25 cellular contexts compared by ENCODE assay signal in the genomic region with DNA sequence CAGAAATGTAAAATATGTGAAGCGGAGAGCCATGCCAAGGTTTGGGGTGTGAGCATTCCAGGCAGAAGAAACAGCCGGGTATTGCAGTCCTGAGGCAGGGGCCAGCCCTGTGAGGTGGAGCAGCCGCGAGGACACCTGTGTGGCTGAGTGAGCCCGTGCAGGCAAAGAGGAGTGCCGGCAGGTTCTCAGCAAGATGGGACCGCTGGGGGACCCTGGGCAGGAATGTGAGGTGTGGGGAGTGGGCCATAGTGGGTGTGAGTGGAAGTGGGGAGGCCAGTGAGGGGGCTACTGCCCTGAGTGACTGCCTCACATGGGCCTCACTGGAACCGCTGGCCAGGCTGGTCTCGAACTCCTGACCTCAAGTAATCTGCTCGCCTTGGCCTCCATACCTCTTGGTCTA. TPM values are rescaled to one million over a fixed set of nuclear protein-coding genes. Genes with fewer than 3 reads are reported as not detected.
DNase-seq lines count a peak whose midpoint lies in the region; ATAC-seq and TF ChIP-seq lines count a peak whose summit lies in the region.
"Had no signal": no experiment of that assay in that cellular context is flagged by ENCODE, and none has a peak within 500 bp of the region (broad histone marks: within the 10 kb centered on the region; RNA-seq: fewer than 3 reads in every experiment).

No MANE protein-coding gene starts in this region.

- peaks cover 70% of the 10 kb centered on the region for H3K4me1 Mint-ChIP-seq in activated T-cell treated with anti-CD3 and anti-CD28 coated beads, Interleukin-2, amount 50 U/mL, for 72 hours (ENCODE audit: low read depth)
- peaks cover 4 to 15% (median 6%) of the 10 kb centered on the region in 3 donors for H3K4me1 Mint-ChIP-seq in IgD-negative memory B cell

- H3K4me1 ChIP-seq in osteoblast (ENCODE audit: insufficient read depth, low read length) = no peaks in the 10 kb centered on the region
- H3K4me1 ChIP-seq: tibial artery had no signal

- H3K36me3 ChIP-seq in osteoblast (ENCODE audit: insufficient read depth, low read length) = peaks cover 16% of the 10 kb centered on the region

- H3K4me3 ChIP-seq in osteoblast (ENCODE audit: insufficient read depth, low read length) = no peak overlapping the region
- H3K4me3 ChIP-seq: tibial artery had no signal

- no peaks in the 10 kb centered on the region for H3K9me3 ChIP-seq in osteoblast (ENCODE audit: low read depth, low read length)
- H3K9me3 ChIP-seq: tibial artery had no signal

- no peaks in the 10 kb centered on the region for H4K20me1 ChIP-seq in osteoblast (ENCODE audit: insufficient read depth, low read length)

- no peak for ATAC-seq in activated T-cell treated with anti-CD3 and anti-CD28 coated beads, Interleukin-2, amount 50 U/mL, for 72 hours (replicated peaks in 1 of 2)
- no peak for ATAC-seq in HG03439 (IDR thresholded peaks at IDR 0.05; ENCODE audit: unreplicated experiment)
- ATAC-seq: stimulated activated naive B cell treated with anti-CD40 and anti-IgM and Interleukin-4, amounts not matched to agents 10 μg/mL and 1 μg/mL and 100 μg/mL, for 72 hours had no signal

- H3K9me3 Mint-ChIP-seq in activated T-cell treated with anti-CD3 and anti-CD28 coated beads, Interleukin-2, amount 50 U/mL, for 72 hours = no peaks in the 10 kb centered on the region
- no peaks in the 10 kb centered on the region for H3K9me3 Mint-ChIP-seq in IgD-negative memory B cell
- H3K9me3 Mint-ChIP-seq: stimulated activated naive B cell treated with anti-CD40 and anti-IgM and Interleukin-4, amounts not matched to agents 10 μg/mL and 1 μg/mL and 100 μg/mL, for 72 hours had no signal

- H3K27me3 Mint-ChIP-seq in activated T-cell treated with anti-CD3 and anti-CD28 coated beads, Interleukin-2, amount 50 U/mL, for 72 hours (ENCODE audit: low read depth) = no peaks in the 10 kb centered on the region
- no peaks in the 10 kb centered on the region for H3K27me3 Mint-ChIP-seq in IgD-negative memory B cell
- H3K27me3 Mint-ChIP-seq: stimulated activated naive B cell treated with anti-CD40 and anti-IgM and Interleukin-4, amounts not matched to agents 10 μg/mL and 1 μg/mL and 100 μg/mL, for 72 hours had no signal

- H3K4me3 Mint-ChIP-seq in activated T-cell treated with anti-CD3 and anti-CD28 coated beads, Interleukin-2, amount 50 U/mL, for 72 hours = no peak overlapping the region
- H3K4me3 Mint-ChIP-seq in IgD-negative memory B cell = peak overlapping the region in 1 of 4 donors; percentile 65
- H3K4me3 Mint-ChIP-seq: stimulated activated naive B cell treated with anti-CD40 and anti-IgM and Interleukin-4, amounts not matched to agents 10 μg/mL and 1 μg/mL and 100 μg/mL, for 72 hours had no signal

- H3K27me3 ChIP-seq in osteoblast (ENCODE audit: insufficient read depth, low read length) = no peaks in the 10 kb centered on the region
- H3K27me3 ChIP-seq: brain microvascular endothelial cell, tibial artery had no signal

- no peak for DNase-seq in activated T-cell treated with anti-CD3 and anti-CD28 coated beads, Interleukin-2, amount 50 U/mL, for 72 hours
- DNase-seq in activated T-cell treated with anti-CD3 and anti-CD28 coated beads for 4 hours (no peak), astrocyte of the hippocampus (ENCODE audit: low read depth, low spot score) (peak; percentile 34), osteoblast (ENCODE audit: insufficient read length, low spot score, missing footprints) (peak; percentile 30), NCI-H82 (lab: John Stamatoyannopoulos, UW) (no peak), LoVo (ENCODE audit: low spot score) (no peak)
- DNase-seq: activated gamma-delta T cell treated with Interleukin-2 at 50 U/mL for 16 hours; brain microvascular endothelial cell; foreskin melanocyte; HCEC 1CT; hypothalamus; KBM-7; mesenchymal stem cell; NCI-H1048; NCI-H2029; NCI-H446 treated with DMSO at 0.1 percent for 48 hours; Right ventricle myocardium superior; stimulated activated CD4-positive, alpha-beta T cell treated with anti-CD3 and anti-CD28 coated beads, Interleukin-12 subunit alpha, Interleukin-12 subunit beta, amount 100 ng/mL, for 4 hours; stimulated activated naive B cell treated with anti-CD40 and anti-IgM and Interleukin-4, amounts not matched to agents 10 μg/mL and 1 μg/mL and 100 μg/mL, for 72 hours; tibial artery had no signal

- no peak for TF ChIP-seq CTCF in osteoblast (IDR thresholded peaks at IDR 0.05; ENCODE audit: extremely low read depth, low read depth, low read length)

- H2AFZ ChIP-seq in osteoblast (ENCODE audit: low read length) = no peak overlapping the region

- peaks cover 17 to 23% of the 10 kb centered on the region in 2 donors for H3K36me3 Mint-ChIP-seq in activated T-cell treated with anti-CD3 and anti-CD28 coated beads, Interleukin-2, amount 50 U/mL, for 72 hours (ENCODE audit: insufficient read depth in 2 of 2)
- H3K36me3 Mint-ChIP-seq in IgD-negative memory B cell = peaks cover 7% of the 10 kb centered on the region

- H3K79me2 ChIP-seq in osteoblast (ENCODE audit: insufficient read depth, low read length) = no peaks in the 10 kb centered on the region

- no peak overlapping the region for H3K27ac ChIP-seq in osteoblast (ENCODE audit: low read depth, low read length)
- H3K27ac ChIP-seq: brain microvascular endothelial cell, tibial artery had no signal

- no peak overlapping the region for H3K4me2 ChIP-seq in osteoblast (ENCODE audit: insufficient read depth, low read length)

- H3K27ac Mint-ChIP-seq in activated T-cell treated with anti-CD3 and anti-CD28 coated beads, Interleukin-2, amount 50 U/mL, for 72 hours = peak overlapping the region; percentile 86
- H3K27ac Mint-ChIP-seq in IgD-negative memory B cell = peak overlapping the region in 2 of 3 donors; percentile 87 to 88
- H3K27ac Mint-ChIP-seq: stimulated activated naive B cell treated with anti-CD40 and anti-IgM and Interleukin-4, amounts not matched to agents 10 μg/mL and 1 μg/mL and 100 μg/mL, for 72 hours had no signal

RNA-seq across cellular contexts. Expression of gene PRR7, which starts 8.1 kb away (rescaled TPM):
- total RNA-seq in activated T-cell treated with anti-CD3 and anti-CD28 coated beads, Interleukin-2, amount 50 U/mL, for 72 hours = 10 to 100 TPM; 12.1 to 16.0 TPM
- 23.1 TPM for polyA plus RNA-seq in IgD-negative memory B cell
- total RNA-seq in osteoblast = 10.0 and 12.7 TPM in 2 replicates

RNA-seq across cellular contexts. Expression of gene GRK6, which starts 12.0 kb away (rescaled TPM):
- total RNA-seq in activated T-cell treated with anti-CD3 and anti-CD28 coated beads, Interleukin-2, amount 50 U/mL, for 72 hours = 100 to 1,000 TPM; 133 to 135 TPM
- 107 TPM for polyA plus RNA-seq in IgD-negative memory B cell
- total RNA-seq in osteoblast = 18.3 and 19.2 TPM in 2 replicates

RNA-seq across cellular contexts. Expression of gene F12, which starts 29.1 kb away (rescaled TPM):
- total RNA-seq in activated T-cell treated with anti-CD3 and anti-CD28 coated beads, Interleukin-2, amount 50 U/mL, for 72 hours = 1 to 10 TPM; 6.5 to 6.7 TPM
- 0.78 TPM for polyA plus RNA-seq in IgD-negative memory B cell
- not detected in 2 replicates for total RNA-seq in osteoblast
- total RNA-seq: Right ventricle myocardium superior had no signal

RNA-seq across cellular contexts. Expression of gene DBN1, which starts 35.0 kb away (rescaled TPM):
- 10 to 100 TPM; 69.5 to 98.8 TPM for total RNA-seq in activated T-cell treated with anti-CD3 and anti-CD28 coated beads, Interleukin-2, amount 50 U/mL, for 72 hours
- 0.54 TPM for polyA plus RNA-seq in IgD-negative memory B cell
- total RNA-seq in osteoblast = 121 and 139 TPM in 2 replicates

RNA-seq across cellular contexts. Expression of gene PFN3, which starts 38.0 kb away (rescaled TPM):
- not detected for total RNA-seq in activated T-cell treated with anti-CD3 and anti-CD28 coated beads, Interleukin-2, amount 50 U/mL, for 72 hours
- not detected for polyA plus RNA-seq in IgD-negative memory B cell
- total RNA-seq in osteoblast = not detected in 2 replicates
- total RNA-seq: Daoy, renal cortical epithelial cell, Right ventricle myocardium superior had no signal
- polyA plus RNA-seq: neural cell had no signal

Comparison
In these comparisons a context has a peak if more than half of its experiments do, and no peak if none do; other contexts are left out.
1. DNase-seq: peak in astrocyte of the hippocampus (single experiment) and osteoblast (single experiment); none in activated T-cell treated with anti-CD3 and anti-CD28 coated beads, Interleukin-2, amount 50 U/mL, for 72 hours (0 of 2), activated T-cell treated with anti-CD3 and anti-CD28 coated beads for 4 hours (single experiment), NCI-H82 (single experiment) and LoVo (single experiment).